In the genomic region with DNA sequence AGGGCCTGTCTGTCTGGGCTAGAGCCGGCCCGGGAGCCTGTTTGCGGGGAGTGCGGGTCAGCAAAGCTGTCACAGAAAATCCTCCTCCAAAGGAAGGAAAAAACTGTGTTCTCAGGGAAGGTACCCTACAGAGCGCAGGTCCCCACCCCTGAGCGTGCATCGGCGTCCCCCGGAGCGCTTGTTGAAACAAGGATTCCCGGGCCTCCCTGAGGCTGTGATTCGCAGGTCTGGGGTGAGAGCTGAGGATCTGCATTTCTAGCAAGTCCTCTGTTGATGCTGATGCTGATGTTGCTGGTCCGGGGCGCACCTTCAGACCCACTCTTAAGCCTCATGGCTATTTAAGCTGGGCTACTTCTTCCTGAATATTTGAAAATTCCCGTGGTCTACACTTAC, we compare ENCODE assay signal across 14 cellular contexts.
DNase-seq lines count a peak whose midpoint lies in the region; ATAC-seq and TF ChIP-seq lines count a peak whose summit lies in the region.
"Had no signal": no experiment of that assay in that cellular context is flagged by ENCODE, and none has a peak within 500 bp of the region (broad histone marks: within the 10 kb centered on the region; RNA-seq: fewer than 3 reads in every experiment).

No MANE protein-coding gene starts in this region.

- H3K79me2 ChIP-seq in neural progenitor cell (ENCODE audit: low read depth), result no peaks in the 10 kb centered on the region

- DNase-seq in dorsolateral prefrontal cortex (no peak), neural progenitor cell (ENCODE audit: low spot score) (no peak), AG08395 (ENCODE audit: low spot score) (no peak), DMS153 (lab: John Stamatoyannopoulos, UW) (no peak), globus pallidus (ENCODE audit: low spot score) (no peak)
- DNase-seq: foreskin keratinocyte, NCI-H2227 treated with DMSO at 0.1 percent for 48 hours had no signal

- peak overlapping the region; percentile 83 for H2AFZ ChIP-seq in neural progenitor cell (replicated peaks)

- H3K27me3 ChIP-seq in dorsolateral prefrontal cortex, result peaks cover 0 to 42% (median 16%) of the 10 kb centered on the region in 45 donors
- H3K27me3 ChIP-seq in neural progenitor cell, result peaks cover 70% of the 10 kb centered on the region

- no peaks in the 10 kb centered on the region for H3K36me3 ChIP-seq in neural progenitor cell

- no peaks in the 10 kb centered on the region for H4K20me1 ChIP-seq in neural progenitor cell (ENCODE audit: low read depth)

- H3K27ac ChIP-seq in dorsolateral prefrontal cortex (no peak overlapping the region), neural progenitor cell (no peak overlapping the region)
- H3K27ac ChIP-seq: foreskin keratinocyte had no signal

- ATAC-seq in GM18502 (IDR thresholded peaks at IDR 0.05; ENCODE audit: poor library complexity, unreplicated experiment) (peak; percentile 5), HG03280 (IDR thresholded peaks at IDR 0.05; ENCODE audit: unreplicated experiment) (peak; percentile 10), GM19463 (IDR thresholded peaks at IDR 0.05; ENCODE audit: unreplicated experiment) (no peak)

- no peaks in the 10 kb centered on the region for H3K36me3 Mint-ChIP-seq in neural progenitor cell
- H3K36me3 Mint-ChIP-seq: CD4-positive, alpha-beta memory T cell; naive B cell had no signal

- no peak overlapping the region for H3K27ac Mint-ChIP-seq in neural progenitor cell
- H3K27ac Mint-ChIP-seq: activated CD4-positive, alpha-beta T cell treated with anti-CD3 and anti-CD28 coated beads, Interleukin-2, amount 10 ng/mL, durations not matched to agents 24 days and 14 days; CD4-positive, alpha-beta memory T cell; stimulated activated naive CD8-positive, alpha-beta T cell treated with anti-CD3 and anti-CD28 coated beads, Interleukin-15, Interleukin-2, amounts not matched to agents 100 ng/mL and 50 ng/mL, for 24 hours had no signal

- no peaks in the 10 kb centered on the region for H3F3A ChIP-seq in neural progenitor cell (ENCODE audit: low read depth)

- H3K4me2 ChIP-seq in neural progenitor cell, result peak overlapping the region; percentile 77

- intact Hi-C loops in dorsolateral prefrontal cortex (cut with DNase I), result loop anchor here in 1 of 2 donors (10.0 kb wide), 1 partner anchor 517 kb away; no protein-coding TSS in a partner anchor

- peaks cover 32% of the 10 kb centered on the region for H3K27me3 Mint-ChIP-seq in neural progenitor cell (ENCODE audit: insufficient read depth, low read depth)

- H3K9me3 ChIP-seq in neural progenitor cell (ENCODE audit: low read depth), result no peaks in the 10 kb centered on the region

- TF ChIP-seq CTCF in dorsolateral prefrontal cortex (IDR thresholded peaks at IDR 0.05 in 54 of 56, conservative IDR thresholded peaks at IDR 0.05 in 2 of 56; ENCODE audit: low read depth in 1 of 56, partially characterized antibody in 56 of 56) (no peak), neural progenitor cell (IDR thresholded peaks at IDR 0.05) (no peak)

- H3K9ac ChIP-seq in neural progenitor cell, result no peak overlapping the region

- H3K4me1 Mint-ChIP-seq in neural progenitor cell, result peaks cover 12% of the 10 kb centered on the region

- no peaks in the 10 kb centered on the region for H3K9me3 Mint-ChIP-seq in neural progenitor cell
- H3K9me3 Mint-ChIP-seq: activated CD4-positive, alpha-beta T cell treated with anti-CD3 and anti-CD28 coated beads, Interleukin-2, amount 10 ng/mL, durations not matched to agents 24 days and 14 days; CD4-positive, alpha-beta memory T cell; naive B cell; stimulated activated naive CD8-positive, alpha-beta T cell treated with anti-CD3 and anti-CD28 coated beads, Interleukin-15, Interleukin-2, amounts not matched to agents 100 ng/mL and 50 ng/mL, for 24 hours had no signal

- peak overlapping the region in 53 of 59 donors; percentile 2 to 63 (median 44) for H3K4me3 ChIP-seq in dorsolateral prefrontal cortex
- peak overlapping the region; percentile 41 for H3K4me3 ChIP-seq in neural progenitor cell

- peak overlapping the region; percentile 68 for H3K4me3 Mint-ChIP-seq in neural progenitor cell
- H3K4me3 Mint-ChIP-seq: stimulated activated naive CD8-positive, alpha-beta T cell treated with anti-CD3 and anti-CD28 coated beads, Interleukin-15, Interleukin-2, amounts not matched to agents 100 ng/mL and 50 ng/mL, for 24 hours had no signal

- H3K4me1 ChIP-seq in neural progenitor cell, result no peaks in the 10 kb centered on the region
- H3K4me1 ChIP-seq: foreskin keratinocyte had no signal
